In genomic region chr6:10696655-10697054, GRCh38 we compare ENCODE assay signal across 1 cellular context.
TF ChIP-seq lines count a peak whose summit lies in the region.

No MANE protein-coding gene starts in this region.

TF ChIP-seq in WTC11, 78 proteins besides CTCF, POLR2A, EP300 and RAD21 (continued from another document):
- no peak for TF ChIP-seq E2F5 (CRISPR knock-in tag; IDR thresholded peaks at IDR 0.05)
- TF ChIP-seq TP53 (CRISPR knock-in tag; IDR thresholded peaks at IDR 0.05) = no peak
- no peak for TF ChIP-seq FOXJ3 (CRISPR knock-in tag; IDR thresholded peaks at IDR 0.05; ENCODE audit: borderline replicate concordance)
- no peak for TF ChIP-seq ZNF425 (CRISPR knock-in tag; conservative IDR thresholded peaks at IDR 0.05)
- TF ChIP-seq ZNF396 (CRISPR knock-in tag; IDR thresholded peaks at IDR 0.05; ENCODE audit: borderline replicate concordance) = no peak
- TF ChIP-seq NFE2L1 (CRISPR knock-in tag; IDR thresholded peaks at IDR 0.05) = no peak
- no peak for TF ChIP-seq OVOL2 (CRISPR knock-in tag; IDR thresholded peaks at IDR 0.05; ENCODE audit: borderline replicate concordance)
- no peak for TF ChIP-seq ZNF512 (CRISPR knock-in tag; IDR thresholded peaks at IDR 0.05; ENCODE audit: borderline replicate concordance)
- TF ChIP-seq PRRX2 (CRISPR knock-in tag; IDR thresholded peaks at IDR 0.05) = no peak
- no peak for TF ChIP-seq TEAD1 (CRISPR knock-in tag; IDR thresholded peaks at IDR 0.05)
